Comparison of ENCODE assay signal across 18 cellular contexts in genomic region chr17:38715216-38715943, GRCh38. TPM values are rescaled to one million over a fixed set of nuclear protein-coding genes. Genes with fewer than 3 reads are reported as not detected.
DNase-seq lines count a peak whose midpoint lies in the region; ATAC-seq, FAIRE-seq and TF ChIP-seq lines count a peak whose summit lies in the region.
"Had no signal": no experiment of that assay in that cellular context is flagged by ENCODE, and none has a peak within 500 bp of the region (broad histone marks: within the 10 kb centered on the region; RNA-seq: fewer than 3 reads in every experiment).

No MANE protein-coding gene starts in this region.

- H3K36me3 Mint-ChIP-seq in CD8-positive, alpha-beta T cell: peaks cover 80% of the 10 kb centered on the region
- H3K36me3 Mint-ChIP-seq in activated B cell treated with CpG ODN at 0.5 μM for 24 hours (ENCODE audit: low read depth): peaks cover 85% of the 10 kb centered on the region
- H3K36me3 Mint-ChIP-seq in type B pancreatic cell: peaks cover 16% of the 10 kb centered on the region

- no peak overlapping the region for H3K4me3 ChIP-seq in CD8-positive, alpha-beta T cell (ENCODE audit: low read depth, low read length)
- H3K4me3 ChIP-seq in iPS-20b (ENCODE audit: low read length): peak overlapping the region; percentile 40; the same call in 1 of the 2 replicates
- H3K4me3 ChIP-seq: sigmoid colon, upper lobe of right lung had no signal

- H3K27ac ChIP-seq in 22Rv1 (peak overlapping the region; percentile 39; the same call in 1 of the 2 replicates), iPS-20b (ENCODE audit: low read length) (peak overlapping the region; percentile 41)
- H3K27ac ChIP-seq in CD8-positive, alpha-beta T cell (ENCODE audit: low read depth, low read length): no peak overlapping the region
- H3K27ac ChIP-seq: sigmoid colon, upper lobe of right lung had no signal

- H3K9me3 ChIP-seq in CD8-positive, alpha-beta T cell (ENCODE audit: low read length): no peaks in the 10 kb centered on the region
- H3K9me3 ChIP-seq in iPS-20b (ENCODE audit: insufficient read depth, low read depth, low read length): no peaks in the 10 kb centered on the region
- H3K9me3 ChIP-seq: sigmoid colon, upper lobe of right lung had no signal

- H3K4me1 ChIP-seq in CD8-positive, alpha-beta T cell (ENCODE audit: insufficient read depth, low read length): peaks cover under 1% of the 10 kb centered on the region
- peaks cover 19% of the 10 kb centered on the region; the same call in 1 of the 2 replicates for H3K4me1 ChIP-seq in iPS-20b (ENCODE audit: insufficient read depth, low read length)
- H3K4me1 ChIP-seq: sigmoid colon, upper lobe of right lung had no signal

- intact Hi-C loops in CD8-positive, alpha-beta T cell (cut with DNase I, micrococcal nuclease): no loop called here
- intact Hi-C loops in activated B cell treated with CpG ODN at 0.5 μM for 24 hours (cut with micrococcal nuclease): no loop called here

- peak overlapping the region; percentile 57; the same call in 1 of the 2 replicates for H3K9ac ChIP-seq in iPS-20b (ENCODE audit: low read depth, low read length)

- H3K4me3 Mint-ChIP-seq in CD8-positive, alpha-beta T cell: no peak overlapping the region
- H3K4me3 Mint-ChIP-seq in activated B cell treated with CpG ODN at 0.5 μM for 24 hours: no peak overlapping the region
- no peak overlapping the region for H3K4me3 Mint-ChIP-seq in type B pancreatic cell

- H3K4me1 Mint-ChIP-seq in CD8-positive, alpha-beta T cell (ENCODE audit: low read depth): peaks cover 19% of the 10 kb centered on the region
- H3K4me1 Mint-ChIP-seq in activated B cell treated with CpG ODN at 0.5 μM for 24 hours (peaks cover 10% of the 10 kb centered on the region), type B pancreatic cell (ENCODE audit: unreplicated experiment) (peaks cover 17% of the 10 kb centered on the region)

- POLR2A ChIA-PET in CD8-positive, alpha-beta T cell (lab: Charles Lee): interaction anchor here (0.6 to 3.1 kb wide), 4 partner anchors 10 to 90 kb away, joined by 3 to 13 read pairs (median 4); partner anchors contain the start of gene MLLT6
- POLR2A ChIA-PET in activated B cell treated with CpG ODN at 0.5 μM for 24 hours (lab: Charles Lee): interaction anchor here (0.8 to 1.8 kb wide), 3 partner anchors 9 to 29 kb away, joined by 3 to 4 read pairs (median 3); no protein-coding TSS in a partner anchor

- no peaks in the 10 kb centered on the region for H3K27me3 Mint-ChIP-seq in CD8-positive, alpha-beta T cell (ENCODE audit: low read depth)
- H3K27me3 Mint-ChIP-seq in activated B cell treated with CpG ODN at 0.5 μM for 24 hours (no peaks in the 10 kb centered on the region), type B pancreatic cell (no peaks in the 10 kb centered on the region)

- no peak for ATAC-seq in CD8-positive, alpha-beta T cell
- no peak for ATAC-seq in activated B cell treated with CpG ODN at 0.5 μM for 24 hours (ENCODE audit: low read depth)
- no peak for ATAC-seq in GM19324 (IDR thresholded peaks at IDR 0.05; ENCODE audit: low FRiP score, unreplicated experiment)
- ATAC-seq: upper lobe of right lung had no signal

- H3K36me3 ChIP-seq in CD8-positive, alpha-beta T cell (ENCODE audit: insufficient read depth, low read length): peaks cover 83% of the 10 kb centered on the region
- H3K36me3 ChIP-seq in iPS-20b (ENCODE audit: insufficient read depth, low read depth, low read length): peaks cover 6% of the 10 kb centered on the region

- H3K27ac Mint-ChIP-seq in CD8-positive, alpha-beta T cell: peak overlapping the region; percentile 60
- H3K27ac Mint-ChIP-seq in activated B cell treated with CpG ODN at 0.5 μM for 24 hours (peak overlapping the region; percentile 52), type B pancreatic cell (no peak overlapping the region)

- H3K27me3 ChIP-seq in CD8-positive, alpha-beta T cell (ENCODE audit: insufficient read depth, low read length): no peaks in the 10 kb centered on the region
- H3K27me3 ChIP-seq in iPS-20b (ENCODE audit: insufficient read depth, low read length): peaks cover 7% of the 10 kb centered on the region
- H3K27me3 ChIP-seq: sigmoid colon, upper lobe of right lung had no signal

- no peak for FAIRE-seq in RCC 7860 (lab: Jason Lieb, UNC)
- FAIRE-seq: frontal cortex had no signal

- no peak for DNase-seq in CD8-positive, alpha-beta T cell
- no peak for DNase-seq in activated B cell treated with CpG ODN at 0.5 μM for 24 hours
- no peak for DNase-seq in type B pancreatic cell (ENCODE audit: extremely low spot score, unreplicated experiment)
- no peak for DNase-seq in RCC 7860 (ENCODE audit: low spot score)
- DNase-seq: AML-193; amniotic stem cell; cerebellar nuclear complex; DMS79 treated with DMSO at 0.1 percent for 48 hours; NCI-H1092 treated with DMSO at 0.1 percent for 48 hours; NK-92 treated with Interleukin-12 subunit alpha and Interleukin-12 subunit beta, amount 100 ng/mL, for 24 hours; SHP77; sigmoid colon; stimulated activated CD4-positive, alpha-beta T cell treated with anti-CD3 and anti-CD28 coated beads, Interleukin-4, amount 100 ng/mL, for 1 hour; upper lobe of right lung had no signal

- CTCF ChIA-PET in CD8-positive, alpha-beta T cell (lab: Charles Lee): interaction anchor here (1.0 to 3.5 kb wide), 4 partner anchors 12 to 20 kb away, joined by 3 to 17 read pairs (median 7); partner anchors contain the start of gene CISD3
- CTCF ChIA-PET in activated B cell treated with CpG ODN at 0.5 μM for 24 hours (lab: Charles Lee): interaction anchor here (2.1 kb wide), 1 partner anchor 39 kb away, joined by 6 read pairs; no protein-coding TSS in a partner anchor

- H3K9me3 Mint-ChIP-seq in CD8-positive, alpha-beta T cell: no peaks in the 10 kb centered on the region
- H3K9me3 Mint-ChIP-seq in activated B cell treated with CpG ODN at 0.5 μM for 24 hours: no peaks in the 10 kb centered on the region
- no peaks in the 10 kb centered on the region for H3K9me3 Mint-ChIP-seq in type B pancreatic cell

- TF ChIP-seq CTCF in 22Rv1 (IDR thresholded peaks at IDR 0.05) (no peak), activated B cell treated with CpG ODN at 0.5 μM for 24 hours (IDR thresholded peaks at IDR 0.05) (no peak), type B pancreatic cell (conservative IDR thresholded peaks at IDR 0.05) (no peak)
- no peak for TF ChIP-seq CTCF in CD8-positive, alpha-beta T cell (IDR thresholded peaks at IDR 0.05)

RNA-seq across cellular contexts. Expression of gene MLLT6, which starts 10.3 kb away (rescaled TPM):
- 100 to 1,000 TPM; 313 to 316 TPM for total RNA-seq in CD8-positive, alpha-beta T cell
- total RNA-seq in activated B cell treated with CpG ODN at 0.5 μM for 24 hours (166 and 192 TPM in 2 replicates), type B pancreatic cell (ENCODE audit: low replicate concordance) (122 and 130 TPM in 2 replicates)

RNA-seq across cellular contexts. Expression of gene CISD3, which starts 14.8 kb away (rescaled TPM):
- total RNA-seq in CD8-positive, alpha-beta T cell: 1 to 10 TPM; 3.5 to 5.7 TPM
- total RNA-seq in activated B cell treated with CpG ODN at 0.5 μM for 24 hours (11.2 and 12.1 TPM in 2 replicates), type B pancreatic cell (ENCODE audit: low replicate concordance) (12.8 and 15.6 TPM in 2 replicates)

RNA-seq across cellular contexts. Expression of gene PCGF2, which starts 32.8 kb away (rescaled TPM):
- not detected for total RNA-seq in CD8-positive, alpha-beta T cell
- total RNA-seq in activated B cell treated with CpG ODN at 0.5 μM for 24 hours (not detected in 2 replicates), type B pancreatic cell (ENCODE audit: low replicate concordance) (37.6 and 74.6 TPM in 2 replicates)

RNA-seq across cellular contexts. Expression of gene PSMB3, which starts 37.2 kb away (rescaled TPM):
- total RNA-seq in CD8-positive, alpha-beta T cell: 10 to 100 TPM; 53.6 to 64.2 TPM
- total RNA-seq in activated B cell treated with CpG ODN at 0.5 μM for 24 hours: 234 and 250 TPM in 2 replicates
- total RNA-seq in type B pancreatic cell (ENCODE audit: low replicate concordance): 149 and 152 TPM in 2 replicates

RNA-seq across cellular contexts. Expression of gene EPOP, which starts 40.6 kb away (rescaled TPM):
- total RNA-seq in CD8-positive, alpha-beta T cell: under 1 TPM; 0.89 to 0.98 TPM
- total RNA-seq in activated B cell treated with CpG ODN at 0.5 μM for 24 hours: 2.8 and 3.0 TPM in 2 replicates
- total RNA-seq in type B pancreatic cell (ENCODE audit: low replicate concordance): 6.2 and 11.0 TPM in 2 replicates

Comparison
In these comparisons a context has a peak if more than half of its experiments do, and no peak if none do; other contexts are left out.
1. RNA of gene PCGF2, which starts 32.8 kb away (total RNA-seq): 37.6 to 74.6 TPM in type B pancreatic cell; not detected in activated B cell treated with CpG ODN at 0.5 μM for 24 hours and not detected in CD8-positive, alpha-beta T cell; every median in the first group is over 10 times any median in the second.